Comparison of ENCODE assay signal across 20 cellular contexts in the genomic region with DNA sequence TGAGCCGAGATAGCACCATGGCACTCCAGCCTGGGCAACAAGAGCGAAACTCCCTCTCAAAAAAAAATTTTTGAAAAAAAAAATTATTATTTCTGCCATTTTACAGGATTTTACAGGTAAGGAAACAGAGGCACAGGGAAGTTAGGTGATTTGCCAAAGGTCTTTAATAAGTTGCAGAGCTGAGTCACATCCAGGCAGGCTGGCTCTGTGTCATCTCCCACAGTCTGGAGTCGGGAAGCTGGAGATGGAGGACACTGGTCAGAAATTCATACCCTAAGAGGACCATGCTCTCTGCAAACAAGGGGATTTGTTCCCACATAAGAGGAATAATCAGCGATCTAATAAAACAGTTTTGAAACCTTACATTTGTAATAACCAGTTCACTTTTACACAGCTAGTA. TPM values are rescaled to one million over a fixed set of nuclear protein-coding genes. Genes with fewer than 3 reads are reported as not detected.
DNase-seq lines count a peak whose midpoint lies in the region; ATAC-seq and TF ChIP-seq lines count a peak whose summit lies in the region.
"Had no signal": no experiment of that assay in that cellular context is flagged by ENCODE, and none has a peak within 500 bp of the region (broad histone marks: within the 10 kb centered on the region; RNA-seq: fewer than 3 reads in every experiment).

No MANE protein-coding gene starts in this region.

- ATAC-seq in CD8-positive, alpha-beta T cell: no peak
- ATAC-seq in naive B cell (ENCODE audit: low read depth in 2 of 2) (no peak), HG03521 (IDR thresholded peaks at IDR 0.05; ENCODE audit: unreplicated experiment) (no peak)

- H3K9ac ChIP-seq in BLaER1: no peak overlapping the region

- H3K27me3 Mint-ChIP-seq in CD8-positive, alpha-beta T cell (ENCODE audit: low read depth): no peaks in the 10 kb centered on the region
- H3K27me3 Mint-ChIP-seq in activated naive CD8-positive, alpha-beta T cell: no peaks in the 10 kb centered on the region
- H3K27me3 Mint-ChIP-seq in naive B cell: no peaks in the 10 kb centered on the region

- CTCF ChIA-PET in CD8-positive, alpha-beta T cell (lab: Charles Lee): interaction anchor here (0.8 to 2.7 kb wide), 5 partner anchors 14 to 46 kb away, joined by 3 to 11 read pairs (median 3); no protein-coding TSS in a partner anchor

- intact Hi-C loops in CD8-positive, alpha-beta T cell (cut with DNase I, micrococcal nuclease): loop anchor here in 1 of 2 experiments (2.0 kb wide), 1 partner anchor 14 kb away; no protein-coding TSS in a partner anchor
- intact Hi-C loops in esophagus squamous epithelium (cut with DNase I): no loop called here

- peaks cover 100% of the 10 kb centered on the region for H4K20me1 ChIP-seq in BLaER1

- no peak overlapping the region for H3K4me3 Mint-ChIP-seq in CD8-positive, alpha-beta T cell
- H3K4me3 Mint-ChIP-seq in activated naive CD8-positive, alpha-beta T cell: no peak overlapping the region
- H3K4me3 Mint-ChIP-seq in naive B cell: no peak overlapping the region

- whole genome bisulfite sequencing in esophagus squamous epithelium, 2 donors: 83 to 96% methylated on average over 4 of the region's 4 CpGs

- H3K4me3 ChIP-seq in BLaER1 (no peak overlapping the region), esophagus squamous epithelium (no peak overlapping the region)
- no peak overlapping the region for H3K4me3 ChIP-seq in CD8-positive, alpha-beta T cell (ENCODE audit: low read depth, low read length)
- H3K4me3 ChIP-seq: ascending aorta, esophagus muscularis mucosa, MG63, Peyer's patch, SJSA1, skin epidermis, stomach had no signal

- H3K4me2 ChIP-seq in BLaER1: peak overlapping the region; percentile 71; the same call in 1 of the 2 replicates

- H3K36me3 ChIP-seq in BLaER1 (peaks cover 44% of the 10 kb centered on the region), esophagus squamous epithelium (no peaks in the 10 kb centered on the region)
- no peaks in the 10 kb centered on the region for H3K36me3 ChIP-seq in CD8-positive, alpha-beta T cell (ENCODE audit: insufficient read depth, low read length)
- H3K36me3 ChIP-seq: ascending aorta, BE2C, esophagus muscularis mucosa, MG63, Peyer's patch, SJSA1 had no signal

- peak overlapping the region; percentile 60 for H3K27ac Mint-ChIP-seq in CD8-positive, alpha-beta T cell
- H3K27ac Mint-ChIP-seq in activated naive CD8-positive, alpha-beta T cell: peak overlapping the region; percentile 97
- peak overlapping the region in 4 of 6 donors; percentile 3 to 88 (median 70) for H3K27ac Mint-ChIP-seq in naive B cell

- H3K27ac ChIP-seq in BLaER1 (no peak overlapping the region), esophagus squamous epithelium (no peak overlapping the region)
- no peak overlapping the region for H3K27ac ChIP-seq in CD8-positive, alpha-beta T cell (ENCODE audit: low read depth, low read length)
- H3K27ac ChIP-seq: ascending aorta, esophagus muscularis mucosa, Peyer's patch, SJSA1, stomach had no signal

- TF ChIP-seq CTCF in CD8-positive, alpha-beta T cell (IDR thresholded peaks at IDR 0.05): no peak
- TF ChIP-seq CTCF in esophagus squamous epithelium (IDR thresholded peaks at IDR 0.05): no peak

- TF ChIP-seq POLR2A in esophagus squamous epithelium (IDR thresholded peaks at IDR 0.05): no peak

- H3K9me3 Mint-ChIP-seq in CD8-positive, alpha-beta T cell: no peaks in the 10 kb centered on the region
- H3K9me3 Mint-ChIP-seq in activated naive CD8-positive, alpha-beta T cell (ENCODE audit: low read depth): no peaks in the 10 kb centered on the region
- H3K9me3 Mint-ChIP-seq in naive B cell: no peaks in the 10 kb centered on the region

- POLR2A ChIA-PET in CD8-positive, alpha-beta T cell (lab: Charles Lee): interaction anchor here (0.5 to 1.9 kb wide), 9 partner anchors 10 to 266 kb away, joined by 3 to 11 read pairs (median 6); a partner anchor contains a TSS

- peaks cover 47% of the 10 kb centered on the region for H3K36me3 Mint-ChIP-seq in CD8-positive, alpha-beta T cell
- peaks cover 16% of the 10 kb centered on the region for H3K36me3 Mint-ChIP-seq in activated naive CD8-positive, alpha-beta T cell
- peaks cover 16 to 19% of the 10 kb centered on the region in 2 donors for H3K36me3 Mint-ChIP-seq in naive B cell

- H3K9me3 ChIP-seq in BLaER1 (no peaks in the 10 kb centered on the region), esophagus squamous epithelium (no peaks in the 10 kb centered on the region)
- H3K9me3 ChIP-seq in CD8-positive, alpha-beta T cell (ENCODE audit: low read length): no peaks in the 10 kb centered on the region
- H3K9me3 ChIP-seq: ascending aorta, BE2C, esophagus muscularis mucosa, MG63, Peyer's patch, SJSA1, stomach had no signal

- H3K27me3 ChIP-seq in BLaER1 (no peaks in the 10 kb centered on the region), esophagus squamous epithelium (no peaks in the 10 kb centered on the region)
- H3K27me3 ChIP-seq in CD8-positive, alpha-beta T cell (ENCODE audit: insufficient read depth, low read length): no peaks in the 10 kb centered on the region
- H3K27me3 ChIP-seq: ascending aorta, BE2C, esophagus muscularis mucosa, MG63, Peyer's patch, SJSA1, stomach had no signal

- no peak for DNase-seq in CD8-positive, alpha-beta T cell
- DNase-seq in naive B cell: no peak
- no peak for DNase-seq in esophagus squamous epithelium (lab: John Stamatoyannopoulos, UW)
- DNase-seq in GM19238 (ENCODE audit: insufficient read length, low spot score): no peak
- DNase-seq: activated effector memory CD4-positive, alpha-beta T cell treated with anti-CD3 and anti-CD28 coated beads, Interleukin-2, amount 50 U/mL, for 16 hours; BE2C; effector CD8-positive, alpha-beta T cell; MG63; NCI-H1436; NCI-H510A treated with DMSO at 0.1 percent for 48 hours; Peyer's patch; stomach; trophoblast cell had no signal

- H3K4me1 ChIP-seq in BLaER1 (peaks cover 38% of the 10 kb centered on the region), esophagus squamous epithelium (peaks cover 21 to 90% (median 24%) of the 10 kb centered on the region in 3 donors)
- H3K4me1 ChIP-seq in CD8-positive, alpha-beta T cell (ENCODE audit: insufficient read depth, low read length): peaks cover 88% of the 10 kb centered on the region
- H3K4me1 ChIP-seq: BE2C had no signal

- H3K4me1 Mint-ChIP-seq in CD8-positive, alpha-beta T cell (ENCODE audit: low read depth): peaks cover 91% of the 10 kb centered on the region
- H3K4me1 Mint-ChIP-seq in activated naive CD8-positive, alpha-beta T cell (ENCODE audit: low read depth): peaks cover 88% of the 10 kb centered on the region
- H3K4me1 Mint-ChIP-seq in naive B cell: peaks cover 67 to 85% (median 83%) of the 10 kb centered on the region in 3 donors

RNA-seq across cellular contexts. Expression of a gene that starts 24.1 kb away (rescaled TPM):
- 100 to 1,000 TPM; 231 to 234 TPM for total RNA-seq in CD8-positive, alpha-beta T cell
- 1 to 10 TPM; 4.0 to 6.2 (median 4.6) TPM for polyA plus RNA-seq in naive B cell (ENCODE audit: low read depth in 6 of 6)
- total RNA-seq in esophagus squamous epithelium: 10 to 100 TPM; 29.6 to 44.4 (median 35.8) TPM

Comparison
In these comparisons a context has a peak if more than half of its experiments do, and no peak if none do; other contexts are left out.
1. RNA of a gene that starts 24.1 kb away (total RNA-seq): 231 to 234 TPM in CD8-positive, alpha-beta T cell; 29.6 to 44.4 TPM in esophagus squamous epithelium; every median in the first group is over 4 times any median in the second.
2. Peak in every context shown above with its lines, with median percentiles within 50 percentile points of each other: H3K27ac Mint-ChIP-seq.